In genomic region chr14:101087614-101088394, GRCh38 we compare ENCODE assay signal across 17 cellular contexts.
DNase-seq lines count a peak whose midpoint lies in the region; ATAC-seq, FAIRE-seq and TF ChIP-seq lines count a peak whose summit lies in the region.
"Had no signal": no experiment of that assay in that cellular context is flagged by ENCODE, and none has a peak within 500 bp of the region (broad histone marks: within the 10 kb centered on the region; RNA-seq: fewer than 3 reads in every experiment).

No MANE protein-coding gene starts in this region.

- H3K9me3 Mint-ChIP-seq in H9 (no peaks in the 10 kb centered on the region), astrocyte (ENCODE audit: unreplicated experiment) (peaks cover 6% of the 10 kb centered on the region)
- H3K9me3 Mint-ChIP-seq in activated T-cell treated with anti-CD3 and anti-CD28 coated beads, Interleukin-2, amount 50 U/mL, for 72 hours = peaks cover 0 to 2% of the 10 kb centered on the region in 2 donors
- H3K9me3 Mint-ChIP-seq: mesothelial cell of epicardium; T-helper 1 cell treated with Interleukin-12 subunit alpha and Interleukin-12 subunit beta and Interleukin-4 antibody, amounts not matched to agents 30 μg/mL and 1 μg/mL, for 36 hours had no signal

- H3K79me2 ChIP-seq in H9 (ENCODE audit: insufficient read depth, low read length) (no peaks in the 10 kb centered on the region), astrocyte (ENCODE audit: insufficient read depth, low read length) (no peaks in the 10 kb centered on the region)

- H4K20me1 ChIP-seq in H9 (ENCODE audit: control insufficient read depth, insufficient read depth, insufficient read length) (no peaks in the 10 kb centered on the region), astrocyte (ENCODE audit: insufficient read depth, low read length) (no peaks in the 10 kb centered on the region)

- H3K4me1 Mint-ChIP-seq in H9 (no peaks in the 10 kb centered on the region), astrocyte (ENCODE audit: low read depth, unreplicated experiment) (peaks cover 6% of the 10 kb centered on the region)
- H3K4me1 Mint-ChIP-seq in activated T-cell treated with anti-CD3 and anti-CD28 coated beads, Interleukin-2, amount 50 U/mL, for 72 hours (ENCODE audit: low read depth) = no peaks in the 10 kb centered on the region
- H3K4me1 Mint-ChIP-seq: activated CD4-positive, alpha-beta T cell treated with anti-CD3 and anti-CD28 coated beads for 36 hours had no signal

- no peak overlapping the region for H3K4me3 ChIP-seq in astrocyte (ENCODE audit: insufficient read depth, low read depth, low read length)
- no peak overlapping the region for H3K4me3 ChIP-seq in stomach
- H3K4me3 ChIP-seq: thoracic aorta had no signal

- no peak overlapping the region for H2BK15ac ChIP-seq in H9 (ENCODE audit: low read depth, low read length)

- no peak overlapping the region for H2BK20ac ChIP-seq in H9 (ENCODE audit: low read depth, low read length, poor library complexity, severe bottlenecking)

- no peak overlapping the region for H3T11ph ChIP-seq in H9 (ENCODE audit: low read length)

- H3K27me3 ChIP-seq in H9 (ENCODE audit: insufficient read depth, low read length) (no peaks in the 10 kb centered on the region), astrocyte (ENCODE audit: insufficient read depth, low read length) (no peaks in the 10 kb centered on the region), stomach (peaks cover 0 to 3% (median 2%) of the 10 kb centered on the region in 3 donors)

- FAIRE-seq in astrocyte (lab: Jason Lieb, UNC) = no peak

- no peak overlapping the region for H3K18ac ChIP-seq in H9 (ENCODE audit: insufficient read length, low read depth, low read length)

- no peak overlapping the region for H4K5ac ChIP-seq in H9 (ENCODE audit: insufficient read length, low read depth, low read length)

- H3K36me3 ChIP-seq in astrocyte (ENCODE audit: insufficient read depth, low read length) = no peaks in the 10 kb centered on the region
- no peaks in the 10 kb centered on the region for H3K36me3 ChIP-seq in stomach
- H3K36me3 ChIP-seq: thoracic aorta had no signal

- H2BK5ac ChIP-seq in H9 (ENCODE audit: insufficient read length, low read length) = no peak overlapping the region

- no peak overlapping the region for H4K8ac ChIP-seq in H9 (replicated peaks; ENCODE audit: insufficient read length, low read depth, low read length)

- TF ChIP-seq CTCF in H9 (conservative IDR thresholded peaks at IDR 0.05) = peak; percentile 29; the same call in 2 of the 3 replicates
- TF ChIP-seq CTCF in astrocyte (IDR thresholded peaks at IDR 0.05; ENCODE audit: insufficient read depth, low read depth, low read length) = no peak
- TF ChIP-seq CTCF in stomach (IDR thresholded peaks at IDR 0.05) = no peak

- H3K56ac ChIP-seq in H9 (ENCODE audit: insufficient read length, low read depth, low read length) = no peak overlapping the region

- TF ChIP-seq POLR2A in stomach (IDR thresholded peaks at IDR 0.05) = no peak

- H3K14ac ChIP-seq in H9 (ENCODE audit: insufficient read depth, low read length) = no peak overlapping the region

- H4K91ac ChIP-seq in H9 (ENCODE audit: insufficient read length, low read depth, low read length) = no peak overlapping the region

- H3K27me3 Mint-ChIP-seq in H9 (ENCODE audit: low read depth) (peaks cover 10% of the 10 kb centered on the region), astrocyte (ENCODE audit: low read depth, unreplicated experiment) (peaks cover 5% of the 10 kb centered on the region)
- no peaks in the 10 kb centered on the region for H3K27me3 Mint-ChIP-seq in activated T-cell treated with anti-CD3 and anti-CD28 coated beads, Interleukin-2, amount 50 U/mL, for 72 hours (ENCODE audit: low read depth)

- no peak overlapping the region for H2BK120ac ChIP-seq in H9 (ENCODE audit: low read depth, low read length, poor library complexity, severe bottlenecking)

- H3K27ac ChIP-seq in H9 (ENCODE audit: insufficient read length, low read depth, low read length) (no peak overlapping the region), astrocyte (ENCODE audit: low read depth, low read length) (no peak overlapping the region), stomach (no peak overlapping the region)
- H3K27ac ChIP-seq: thoracic aorta had no signal

- ATAC-seq in HG02970 (IDR thresholded peaks at IDR 0.05; ENCODE audit: low FRiP score, unreplicated experiment) = no peak
- no peak for ATAC-seq in activated T-cell treated with anti-CD3 and anti-CD28 coated beads, Interleukin-2, amount 50 U/mL, for 72 hours (replicated peaks in 1 of 2)
- ATAC-seq: activated CD4-positive, alpha-beta T cell treated with anti-CD3 and anti-CD28 coated beads for 36 hours had no signal

- intact Hi-C loops in stomach (cut with DNase I; ENCODE audit: low total_unique reads) = no loop called here

- no peak overlapping the region for H3K4me2 ChIP-seq in H9 (ENCODE audit: insufficient read depth, insufficient read length, low read length)
- no peak overlapping the region for H3K4me2 ChIP-seq in astrocyte (ENCODE audit: low read length)

- TF ChIP-seq EP300 in stomach (IDR thresholded peaks at IDR 0.05) = no peak

- H2AK5ac ChIP-seq in H9 (ENCODE audit: insufficient read length, low read length) = no peak overlapping the region

- H2BK12ac ChIP-seq in H9 (ENCODE audit: insufficient read length, low read depth, low read length) = no peak overlapping the region

- H3K9me3 ChIP-seq in H9 (ENCODE audit: control insufficient read depth, low read depth, low read length) (no peaks in the 10 kb centered on the region), astrocyte (ENCODE audit: insufficient read depth, low read depth, low read length) (no peaks in the 10 kb centered on the region), stomach (peaks cover 0 to 18% (median 4%) of the 10 kb centered on the region in 4 donors)
- H3K9me3 ChIP-seq: thoracic aorta had no signal

- WGBS in H9 (ENCODE audit: extremely low coverage, insufficient read length, low lambda C conversion rate) = no CpG with 5 or more reads among the region's 11 CpGs
- WGBS in stomach, 5 donors = 78 to 85% (median 82%) methylated on average over 11 of the region's 11 CpGs

- H3K23me2 ChIP-seq in H9 (ENCODE audit: insufficient read length, low read depth, low read length, poor library complexity, severe bottlenecking) = no peaks in the 10 kb centered on the region

- H3K36me3 Mint-ChIP-seq in H9 (ENCODE audit: insufficient read depth in 1 of 3, low read depth in 3 of 3) = no peaks in the 10 kb centered on the region
- H3K36me3 Mint-ChIP-seq in astrocyte (ENCODE audit: low read depth, unreplicated experiment) = peaks cover 2% of the 10 kb centered on the region
- no peaks in the 10 kb centered on the region for H3K36me3 Mint-ChIP-seq in activated T-cell treated with anti-CD3 and anti-CD28 coated beads, Interleukin-2, amount 50 U/mL, for 72 hours (ENCODE audit: insufficient read depth in 2 of 2)
- H3K36me3 Mint-ChIP-seq: mesothelial cell of epicardium had no signal

- H3K79me1 ChIP-seq in H9 (ENCODE audit: insufficient read depth, low read depth, low read length, poor library complexity, severe bottlenecking) = no peaks in the 10 kb centered on the region

- DNase-seq in H9 = peak; percentile 29
- peak; percentile 40 for DNase-seq in astrocyte (ENCODE audit: low read depth)
- peak; percentile 69 for DNase-seq in iris pigment epithelial cell (ENCODE audit: low read depth)
- DNase-seq in stomach = peak; percentile 7
- no peak for DNase-seq in stimulated activated CD4-positive, alpha-beta T cell treated with anti-CD3 and anti-CD28 coated beads, Interleukin-4, amount 100 ng/mL, for 1 hour
- no peak for DNase-seq in activated T-cell treated with anti-CD3 and anti-CD28 coated beads, Interleukin-2, amount 50 U/mL, for 72 hours
- DNase-seq: activated CD4-positive, alpha-beta T cell treated with anti-CD3 and anti-CD28 coated beads for 36 hours; amygdala; foreskin fibroblast; MM.1S; NCI-H2107; NCI-H82; RPMI8226 had no signal

- H3K4me1 ChIP-seq in H9 (ENCODE audit: insufficient read depth, low read length) (no peaks in the 10 kb centered on the region), astrocyte (ENCODE audit: insufficient read depth, low read length) (no peaks in the 10 kb centered on the region), stomach (no peaks in the 10 kb centered on the region)

- H3K4me3 Mint-ChIP-seq in H9 (no peak overlapping the region), astrocyte (ENCODE audit: unreplicated experiment) (no peak overlapping the region)
- H3K4me3 Mint-ChIP-seq in activated T-cell treated with anti-CD3 and anti-CD28 coated beads, Interleukin-2, amount 50 U/mL, for 72 hours = no peak overlapping the region
- H3K4me3 Mint-ChIP-seq: activated CD4-positive, alpha-beta T cell treated with anti-CD3 and anti-CD28 coated beads for 36 hours; mesothelial cell of epicardium; T-helper 1 cell treated with Interleukin-12 subunit alpha and Interleukin-12 subunit beta and Interleukin-4 antibody, amounts not matched to agents 30 μg/mL and 1 μg/mL, for 36 hours had no signal

- no peak overlapping the region for H3K4ac ChIP-seq in H9 (ENCODE audit: low read depth, low read length)

- peak overlapping the region in 1 of 3 experiments; percentile 31; a peak in 2 of 7 replicates for H3K27ac Mint-ChIP-seq in H9
- H3K27ac Mint-ChIP-seq in astrocyte (ENCODE audit: unreplicated experiment) = no peak overlapping the region
- no peak overlapping the region for H3K27ac Mint-ChIP-seq in activated T-cell treated with anti-CD3 and anti-CD28 coated beads, Interleukin-2, amount 50 U/mL, for 72 hours
- H3K27ac Mint-ChIP-seq: activated CD4-positive, alpha-beta T cell treated with anti-CD3 and anti-CD28 coated beads for 36 hours; mesothelial cell of epicardium; T-helper 1 cell treated with Interleukin-12 subunit alpha and Interleukin-12 subunit beta and Interleukin-4 antibody, amounts not matched to agents 30 μg/mL and 1 μg/mL, for 36 hours had no signal

- H3K9ac ChIP-seq in H9 (ENCODE audit: extremely low read depth, insufficient read length, low read length) (no peak overlapping the region), astrocyte (ENCODE audit: low read length) (no peak overlapping the region)

- no peak overlapping the region for H3K23ac ChIP-seq in H9 (ENCODE audit: insufficient read length, low read depth, low read length)

- H2AFZ ChIP-seq in H9 (ENCODE audit: low read length) = no peak overlapping the region
- H2AFZ ChIP-seq in astrocyte (ENCODE audit: low read depth, low read length) = no peak overlapping the region

Comparison
In these comparisons a context has a peak if more than half of its experiments do, and no peak if none do; other contexts are left out.
1. DNase-seq: peak in H9 (single experiment), astrocyte (single experiment), iris pigment epithelial cell (single experiment) and stomach (single experiment); none in stimulated activated CD4-positive, alpha-beta T cell treated with anti-CD3 and anti-CD28 coated beads, Interleukin-4, amount 100 ng/mL, for 1 hour (single experiment) and activated T-cell treated with anti-CD3 and anti-CD28 coated beads, Interleukin-2, amount 50 U/mL, for 72 hours (0 of 2).